Comparison of ENCODE assay signal across 22 cellular contexts in the genomic region with DNA sequence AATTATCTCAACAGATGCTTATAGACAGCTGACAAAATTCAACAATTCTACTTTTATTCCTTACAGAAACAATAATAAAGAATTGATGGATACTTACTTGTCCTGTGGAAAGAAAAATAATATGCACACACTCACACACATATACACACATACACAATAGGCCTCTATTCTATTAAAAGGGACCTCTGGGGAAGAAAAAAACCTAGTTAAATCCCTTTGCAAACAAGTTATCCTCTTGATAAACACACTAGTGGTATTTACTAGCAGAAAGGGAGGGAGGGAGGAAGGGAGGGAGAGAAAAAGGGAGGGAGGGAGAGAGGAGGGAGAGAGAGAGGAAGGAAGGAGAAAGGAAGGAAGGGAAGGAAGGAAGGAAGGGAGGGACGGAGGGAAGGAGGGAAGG.
DNase-seq lines count a peak whose midpoint lies in the region; ATAC-seq, FAIRE-seq and TF ChIP-seq lines count a peak whose summit lies in the region.
"Had no signal": no experiment of that assay in that cellular context is flagged by ENCODE, and none has a peak within 500 bp of the region (broad histone marks: within the 10 kb centered on the region; RNA-seq: fewer than 3 reads in every experiment).

No MANE protein-coding gene starts in this region.

- intact Hi-C loops in HepG2 (cut with micrococcal nuclease; ENCODE audit: unreplicated experiment): no loop called here
- intact Hi-C loops in right lobe of liver (cut with DNase I): no loop called here
- intact Hi-C loops in PC-3 (cut with micrococcal nuclease): loop anchor here (1.0 kb wide), 1 partner anchor 15 kb away; no protein-coding TSS in a partner anchor
- intact Hi-C loops in kidney (cut with DNase I): no loop called here

- H3K79me2 ChIP-seq in HepG2 (ENCODE audit: insufficient read depth, low read length): no peaks in the 10 kb centered on the region
- H3K79me2 ChIP-seq in PC-3 (ENCODE audit: low read length): no peaks in the 10 kb centered on the region
- no peaks in the 10 kb centered on the region for H3K79me2 ChIP-seq in neural progenitor cell (ENCODE audit: low read depth)

- no peaks in the 10 kb centered on the region for H3K9me3 Mint-ChIP-seq in neural progenitor cell
- H3K9me3 Mint-ChIP-seq: CD4-positive, alpha-beta T cell; H9 had no signal

- H3K4me3 Mint-ChIP-seq in neural progenitor cell: no peak overlapping the region
- H3K4me3 Mint-ChIP-seq: CD14-positive monocyte; CD4-positive, alpha-beta T cell; CD8-positive, alpha-beta memory T cell; H9; HFFc6 had no signal

- no peaks in the 10 kb centered on the region for H3K9me2 ChIP-seq in PC-3 (replicated peaks; ENCODE audit: low read length)

- H2AFZ ChIP-seq in HepG2 (ENCODE audit: low read length) (no peak overlapping the region), PC-3 (ENCODE audit: low read length) (no peak overlapping the region), neural progenitor cell (replicated peaks) (peak overlapping the region; percentile 27)
- H2AFZ ChIP-seq: GM23248 had no signal

- TF ChIP-seq EP300 in HepG2 (IDR thresholded peaks at IDR 0.05; ENCODE audit: low read depth in 2 of 2, low read length in 2 of 2) (no peak), HepG2 (CRISPR knock-in tag; IDR thresholded peaks at IDR 0.05; ENCODE audit: borderline replicate concordance) (no peak)

- no peak overlapping the region for H3K27ac Mint-ChIP-seq in neural progenitor cell
- H3K27ac Mint-ChIP-seq: CD14-positive monocyte; CD4-positive, alpha-beta T cell; CD8-positive, alpha-beta memory T cell; H9; HFFc6 had no signal

- CTCF ChIA-PET in HepG2 (lab: Yijun Ruan, JAX; ENCODE audit: low intra/inter-chr PET ratio, low total read pairs) (no interaction called here), PC-3 (lab: Charles Lee) (no interaction called here)

- no peaks in the 10 kb centered on the region for H3K4me1 ChIP-seq in HepG2 (ENCODE audit: insufficient read depth, low read length)
- H3K4me1 ChIP-seq in right lobe of liver: no peaks in the 10 kb centered on the region
- peaks cover 3% of the 10 kb centered on the region; the same call in 1 of the 2 replicates for H3K4me1 ChIP-seq in PC-3 (ENCODE audit: insufficient read depth, low read length)
- no peaks in the 10 kb centered on the region for H3K4me1 ChIP-seq in neural progenitor cell
- H3K4me1 ChIP-seq in kidney (ENCODE audit: control insufficient read depth in 1 of 2, insufficient read depth in 1 of 2, low read depth in 1 of 2, low read length in 2 of 2): no peaks in the 10 kb centered on the region
- H3K4me1 ChIP-seq: A549; BE2C; BLaER1 treated with 17β-estradiol and CSF1 and Interleukin-3, amounts not matched to agents 10 nM and 100 nM had no signal

- in situ Hi-C loops in HepG2 (cut with HindIII; ENCODE audit: extremely low pct_ligation_motif_present, low pct_unique_long_range_greater_than_20kb): no loop called here

- DNase-seq in HepG2 (ENCODE audit: low spot score) (no peak), right lobe of liver (no peak), PC-3 (peak; percentile 7), neural progenitor cell (ENCODE audit: low spot score) (no peak), kidney (no peak), NCI-H2171 treated with DMSO at 0.1 percent for 48 hours (lab: John Stamatoyannopoulos, UW) (no peak)
- DNase-seq: 8988T; ACHN; AML-193; BE2C; CD4-positive, alpha-beta T cell; CD8-positive, alpha-beta memory T cell; DMS 273 treated with DMSO at 0.1 percent for 48 hours; DND-41; GM23248; H9; HFFc6 had no signal

- BruUV-seq in HepG2 (replicated peaks; lab: Mats Ljungman, UMichigan) (no TSS peak), PC-3 (replicated peaks; lab: Mats Ljungman, UMichigan) (no TSS peak)

- H3K36me3 Mint-ChIP-seq in neural progenitor cell: no peaks in the 10 kb centered on the region
- H3K36me3 Mint-ChIP-seq: CD14-positive monocyte; CD8-positive, alpha-beta memory T cell had no signal

- FAIRE-seq in HepG2 (lab: Jason Lieb, UNC) (no peak), kidney (lab: Jason Lieb, UNC) (no peak)
- FAIRE-seq: A549, GM12892 had no signal

- H3F3A ChIP-seq in PC-3 (ENCODE audit: low read length, unreplicated experiment) (no peaks in the 10 kb centered on the region), neural progenitor cell (ENCODE audit: low read depth) (no peaks in the 10 kb centered on the region)

- no peak overlapping the region for H3K4me3 ChIP-seq in HepG2 (replicated peaks in 1 of 3; ENCODE audit: insufficient read depth in 1 of 3, low read depth in 2 of 3, low read length in 3 of 3)
- no peak overlapping the region for H3K4me3 ChIP-seq in right lobe of liver
- H3K4me3 ChIP-seq in PC-3 (ENCODE audit: low read length): no peak overlapping the region
- no peak overlapping the region for H3K4me3 ChIP-seq in neural progenitor cell
- no peak overlapping the region for H3K4me3 ChIP-seq in kidney (ENCODE audit: low read length in 2 of 2)
- H3K4me3 ChIP-seq: A549; BLaER1 treated with 17β-estradiol and CSF1 and Interleukin-3, amounts not matched to agents 10 nM and 100 nM; GM23248 had no signal

- ATAC-seq in HepG2: no peak
- ATAC-seq in right lobe of liver: no peak
- peak; percentile 95 for ATAC-seq in PC-3
- no peak for ATAC-seq in GM21423 (IDR thresholded peaks at IDR 0.05; ENCODE audit: unreplicated experiment)
- ATAC-seq: A549 had no signal

- H3K9ac ChIP-seq in HepG2 (ENCODE audit: insufficient read depth, low read depth, low read length): no peak overlapping the region
- no peak overlapping the region for H3K9ac ChIP-seq in PC-3 (ENCODE audit: low read length)
- H3K9ac ChIP-seq in neural progenitor cell: no peak overlapping the region
- H3K9ac ChIP-seq in kidney (ENCODE audit: low read length in 2 of 2): no peak overlapping the region
- H3K9ac ChIP-seq: BLaER1 treated with 17β-estradiol and CSF1 and Interleukin-3, amounts not matched to agents 10 nM and 100 nM; GM23248 had no signal

- H3K4me1 Mint-ChIP-seq in neural progenitor cell: no peaks in the 10 kb centered on the region
- H3K4me1 Mint-ChIP-seq: CD14-positive monocyte; CD8-positive, alpha-beta memory T cell; H9 had no signal

- H3K4me2 ChIP-seq in HepG2 (ENCODE audit: low read depth, low read length) (no peak overlapping the region), PC-3 (ENCODE audit: low read length) (no peak overlapping the region), neural progenitor cell (no peak overlapping the region)
- H3K4me2 ChIP-seq: A549; BLaER1 treated with 17β-estradiol and CSF1 and Interleukin-3, amounts not matched to agents 10 nM and 100 nM had no signal

- peaks cover 2% of the 10 kb centered on the region for H3K27me3 Mint-ChIP-seq in neural progenitor cell (ENCODE audit: insufficient read depth, low read depth)

- no peak for TF ChIP-seq POLR2A in HepG2 (IDR thresholded peaks at IDR 0.05; ENCODE audit: insufficient read depth in 1 of 2, low read depth in 2 of 2, low read length in 2 of 2)
- no peak for TF ChIP-seq POLR2A in right lobe of liver (IDR thresholded peaks at IDR 0.05)

- TF ChIP-seq RAD21 in HepG2 (CRISPR knock-in tag; IDR thresholded peaks at IDR 0.05): no peak

- POLR2A ChIA-PET in HepG2 (lab: Yijun Ruan, JAX) (no interaction called here), PC-3 (lab: Charles Lee; ENCODE audit: unreplicated experiment) (no interaction called here)

- TF ChIP-seq CTCF in HepG2 (CRISPR knock-in tag; IDR thresholded peaks at IDR 0.05) (no peak), right lobe of liver (IDR thresholded peaks at IDR 0.05) (no peak), PC-3 (conservative IDR thresholded peaks at IDR 0.05; ENCODE audit: low read depth, low read length) (no peak), neural progenitor cell (IDR thresholded peaks at IDR 0.05) (no peak), kidney (IDR thresholded peaks at IDR 0.05; ENCODE audit: borderline replicate concordance, extremely low read depth, insufficient read depth) (no peak)

- no peak overlapping the region for H3K27ac ChIP-seq in HepG2 (ENCODE audit: extremely low read length, insufficient read depth, low read length)
- no peak overlapping the region for H3K27ac ChIP-seq in right lobe of liver
- peak overlapping the region; percentile 20; the same call in 1 of the 2 replicates for H3K27ac ChIP-seq in PC-3 (ENCODE audit: low read length)
- H3K27ac ChIP-seq in neural progenitor cell: no peak overlapping the region
- no peak overlapping the region for H3K27ac ChIP-seq in kidney (ENCODE audit: low read depth in 2 of 2, low read length in 2 of 2)
- H3K27ac ChIP-seq: A549; BLaER1 treated with 17β-estradiol and CSF1 and Interleukin-3, amounts not matched to agents 10 nM and 100 nM; GM23248 had no signal

- no peaks in the 10 kb centered on the region for H3K27me3 ChIP-seq in HepG2 (ENCODE audit: control insufficient read depth in 1 of 2, insufficient read depth in 2 of 2, low read length in 2 of 2)
- no peaks in the 10 kb centered on the region for H3K27me3 ChIP-seq in right lobe of liver
- no peaks in the 10 kb centered on the region for H3K27me3 ChIP-seq in PC-3 (ENCODE audit: low read length)
- no peaks in the 10 kb centered on the region for H3K27me3 ChIP-seq in neural progenitor cell
- H3K27me3 ChIP-seq: BE2C; BLaER1 treated with 17β-estradiol and CSF1 and Interleukin-3, amounts not matched to agents 10 nM and 100 nM had no signal

- WGBS in HepG2 (ENCODE audit: low lambda C conversion rate): 2% methylated on average over 1 of the region's 1 CpG
- 12% methylated on average over 1 of the region's 1 CpG for WGBS in right lobe of liver (ENCODE audit: insufficient coverage, low coverage, low lambda C conversion rate, missing lambda C conversion rate)

- H3K9me3 ChIP-seq in HepG2 (ENCODE audit: low read length) (no peaks in the 10 kb centered on the region), right lobe of liver (no peaks in the 10 kb centered on the region), PC-3 (ENCODE audit: low read length) (no peaks in the 10 kb centered on the region), neural progenitor cell (ENCODE audit: low read depth) (no peaks in the 10 kb centered on the region), kidney (ENCODE audit: control insufficient read depth in 1 of 2, low read length in 2 of 2) (no peaks in the 10 kb centered on the region)
- H3K9me3 ChIP-seq: A549; BE2C; BLaER1 treated with 17β-estradiol and CSF1 and Interleukin-3, amounts not matched to agents 10 nM and 100 nM had no signal

- H3K36me3 ChIP-seq in HepG2 (replicated peaks in 1 of 2; ENCODE audit: control insufficient read depth in 1 of 2, insufficient read depth in 2 of 2, low read length in 2 of 2) (no peaks in the 10 kb centered on the region), right lobe of liver (no peaks in the 10 kb centered on the region), PC-3 (ENCODE audit: low read depth, low read length) (no peaks in the 10 kb centered on the region), neural progenitor cell (no peaks in the 10 kb centered on the region), kidney (ENCODE audit: control insufficient read depth in 1 of 2, insufficient read depth in 2 of 2, low read length in 2 of 2) (no peaks in the 10 kb centered on the region)
- H3K36me3 ChIP-seq: BE2C; BLaER1 treated with 17β-estradiol and CSF1 and Interleukin-3, amounts not matched to agents 10 nM and 100 nM had no signal

- H4K20me1 ChIP-seq in HepG2 (ENCODE audit: insufficient read depth, low read length) (no peaks in the 10 kb centered on the region), PC-3 (ENCODE audit: low read length) (no peaks in the 10 kb centered on the region), neural progenitor cell (ENCODE audit: low read depth) (no peaks in the 10 kb centered on the region)
- H4K20me1 ChIP-seq: BLaER1 treated with 17β-estradiol and CSF1 and Interleukin-3, amounts not matched to agents 10 nM and 100 nM had no signal
